Comparison of ENCODE assay signal across 25 cellular contexts in the genomic region with DNA sequence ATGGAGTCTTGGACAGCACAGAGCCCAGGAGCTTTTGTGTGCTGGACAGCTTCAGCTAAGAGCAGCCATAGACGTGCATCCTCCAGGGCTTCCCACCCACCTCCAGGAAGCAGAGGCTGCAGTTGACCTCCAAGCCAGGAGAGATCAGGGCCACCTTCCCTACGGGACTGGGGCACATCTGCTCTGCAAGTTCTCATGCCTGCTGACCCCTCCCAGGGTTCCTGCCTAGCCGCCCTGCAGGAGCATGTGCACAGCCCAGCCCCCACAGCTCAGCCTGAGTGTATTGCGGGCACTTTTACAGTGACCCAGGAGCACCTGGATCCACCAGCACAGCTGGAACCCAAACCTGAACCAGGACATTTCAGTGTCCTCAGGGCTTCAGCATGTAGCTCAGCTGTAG.
"Had no signal": no experiment of that assay in that cellular context is flagged by ENCODE, and none has a peak within 500 bp of the region (broad histone marks: within the 10 kb centered on the region; RNA-seq: fewer than 3 reads in every experiment).

No MANE protein-coding gene starts in this region.

- H3K4me1 ChIP-seq: left lung, neural progenitor cell, parathyroid adenoma, suprapubic skin, tibial artery, vagina had no signal

- DNase-seq: hippocampal formation; left colon; naive thymus-derived CD8-positive, alpha-beta T cell; occipital lobe; retina; stimulated activated CD4-positive, alpha-beta T cell treated with anti-CD3 and anti-CD28 coated beads, Interleukin-12 subunit alpha, Interleukin-12 subunit beta, amount 100 ng/mL, for 4 hours; stimulated activated CD4-positive, alpha-beta T cell treated with anti-CD3 and anti-CD28 coated beads, Interleukin-15, amount 100 ng/mL, for 24 hours; stimulated activated CD4-positive, alpha-beta T cell treated with anti-CD3 and anti-CD28 coated beads, Interleukin-2, amount 100 ng/mL, for 24 hours; stimulated activated CD4-positive, alpha-beta T cell treated with anti-CD3 and anti-CD28 coated beads, Interleukin-4, amount 100 ng/mL, for 1 hour; stimulated activated naive CD4-positive, alpha-beta T cell; tibial artery; trophoblast cell had no signal

- H3K9ac ChIP-seq: neural progenitor cell, parathyroid adenoma had no signal

- H2AFZ ChIP-seq: neural progenitor cell, parathyroid adenoma had no signal

- H3K4me3 ChIP-seq: left lung, lung, neural progenitor cell, skin epidermis, suprapubic skin, thoracic aorta, tibial artery, vagina had no signal

- H3K27me3 ChIP-seq: left lung, neural progenitor cell, neutrophil, suprapubic skin, tibial artery, vagina had no signal

- H3K27ac ChIP-seq: left lung, neural progenitor cell, neutrophil, parathyroid adenoma, skin epidermis, suprapubic skin, thoracic aorta, tibial artery, vagina had no signal

- H3K36me3 ChIP-seq: left lung, neural progenitor cell, neutrophil, suprapubic skin, thoracic aorta, tibial artery, vagina had no signal

- H3K4me2 ChIP-seq: neural progenitor cell had no signal

- H3K27me3 Mint-ChIP-seq: stimulated activated naive CD8-positive, alpha-beta T cell treated with anti-CD3 and anti-CD28 coated beads, Interleukin-15, Interleukin-2, amounts not matched to agents 100 ng/mL and 50 ng/mL, for 24 hours had no signal

- H3K4me1 Mint-ChIP-seq: naive thymus-derived CD8-positive, alpha-beta T cell; neural progenitor cell had no signal

- H3K27ac Mint-ChIP-seq: naive thymus-derived CD8-positive, alpha-beta T cell; neural progenitor cell; stimulated activated naive CD8-positive, alpha-beta T cell treated with anti-CD3 and anti-CD28 coated beads, Interleukin-15, Interleukin-2, amounts not matched to agents 100 ng/mL and 50 ng/mL, for 24 hours had no signal

- H3K9me3 ChIP-seq: left lung, neutrophil, suprapubic skin, thoracic aorta, tibial artery, vagina had no signal

- H3K36me3 Mint-ChIP-seq: naive thymus-derived CD8-positive, alpha-beta T cell; neural progenitor cell had no signal

- H3K4me3 Mint-ChIP-seq: naive thymus-derived CD8-positive, alpha-beta T cell; nephron; neural progenitor cell; stimulated activated naive CD8-positive, alpha-beta T cell treated with anti-CD3 and anti-CD28 coated beads, Interleukin-15, Interleukin-2, amounts not matched to agents 100 ng/mL and 50 ng/mL, for 24 hours had no signal

- ATAC-seq: left colon; left lung; naive thymus-derived CD8-positive, alpha-beta T cell; right cardiac atrium; sciatic nerve had no signal
